11 cellular contexts compared by ENCODE assay signal in genomic region chr9:131545786-131546335, GRCh38. TPM values are rescaled to one million over a fixed set of nuclear protein-coding genes. Genes with fewer than 3 reads are reported as not detected.
DNase-seq lines count a peak whose midpoint lies in the region; ATAC-seq and TF ChIP-seq lines count a peak whose summit lies in the region.
"Had no signal": no experiment of that assay in that cellular context is flagged by ENCODE, and none has a peak within 500 bp of the region (broad histone marks: within the 10 kb centered on the region; RNA-seq: fewer than 3 reads in every experiment).

No MANE protein-coding gene starts in this region.

- TF ChIP-seq POLR2A in gastroesophageal sphincter (IDR thresholded peaks at IDR 0.05) = no peak

- H3K36me3 ChIP-seq in gastroesophageal sphincter = no peaks in the 10 kb centered on the region

- H3K4me3 ChIP-seq in gastroesophageal sphincter = peak overlapping the region in 1 of 2 donors; percentile 38

- intact Hi-C loops in posterior vena cava (cut with DNase I) = no loop called here

- TF ChIP-seq EP300 in Ishikawa (IDR thresholded peaks at IDR 0.05; ENCODE audit: borderline replicate concordance) (no peak), gastroesophageal sphincter (IDR thresholded peaks at IDR 0.05) (no peak)

- no peak for TF ChIP-seq RAD21 in Ishikawa (IDR thresholded peaks at IDR 0.05; ENCODE audit: low read depth)

- peaks cover 0 to 21% (median 8%) of the 10 kb centered on the region in 3 donors for H3K4me1 ChIP-seq in gastroesophageal sphincter

- no CpG with 5 or more reads among the region's 30 CpGs for WGBS in gastroesophageal sphincter (ENCODE audit: low coverage in 1 of 2), 2 donors

- peaks cover 57% of the 10 kb centered on the region for H3K27me3 ChIP-seq in gastroesophageal sphincter

- no peak overlapping the region for H3K27ac ChIP-seq in gastroesophageal sphincter

- peak; percentile 65 for DNase-seq in COLO668 (lab: John Stamatoyannopoulos, UW; ENCODE audit: unreplicated experiment)
- DNase-seq in posterior vena cava (ENCODE audit: low spot score) = peak; percentile 62
- no peak for DNase-seq in activated CD4-positive, CD25-positive, alpha-beta regulatory T cell (lab: John Stamatoyannopoulos, UW)
- DNase-seq: activated effector memory CD4-positive, alpha-beta T cell treated with Interleukin-2 at 50 U/mL for 16 hours; NCI-H524 treated with DMSO at 0.1 percent for 48 hours had no signal

- peaks cover 0 to 30% (median 0%) of the 10 kb centered on the region in 3 donors for H3K9me3 ChIP-seq in gastroesophageal sphincter

- no peak for TF ChIP-seq CTCF in gastroesophageal sphincter (IDR thresholded peaks at IDR 0.05)

- ATAC-seq in gastroesophageal sphincter (peak; percentile 10), HG02870 (IDR thresholded peaks at IDR 0.05; ENCODE audit: unreplicated experiment) (no peak), GM21528 (IDR thresholded peaks at IDR 0.05; ENCODE audit: low FRiP score, unreplicated experiment) (no peak)

TF ChIP-seq in Ishikawa, 13 proteins besides CTCF, POLR2A, EP300 and RAD21:
- 0 out of 2 replicates have a peak, but pooled peaks have one; percentile 23 for TF ChIP-seq TAF1 (IDR thresholded peaks at IDR 0.05; ENCODE audit: low read depth)
- peak; percentile 46; the same call in 1 of the 2 replicates for TF ChIP-seq ZBTB7A (IDR thresholded peaks at IDR 0.05; ENCODE audit: low read depth)
- no peak for TF ChIP-seq CEBPB (IDR thresholded peaks at IDR 0.05)

RNA-seq across cellular contexts. Expression of gene PRRT1B, which starts 0.5 kb away (rescaled TPM):
- total RNA-seq in gastroesophageal sphincter (not detected), posterior vena cava (not detected)
- total RNA-seq: Daoy, skeletal muscle tissue had no signal

RNA-seq across cellular contexts. Expression of gene UCK1, which starts 14.8 kb away (rescaled TPM):
- total RNA-seq in gastroesophageal sphincter (100 to 1,000 TPM in 1 of 4 donors, 10 to 100 TPM in 3; 46.8 to 125 (median 51.4) TPM), posterior vena cava (10 to 100 TPM; 16.8 to 18.8 TPM)

RNA-seq across cellular contexts. Expression of gene POMT1, which starts 43.1 kb away (rescaled TPM):
- 10 to 100 TPM; 19.9 to 39.7 (median 26.6) TPM for total RNA-seq in gastroesophageal sphincter
- total RNA-seq in posterior vena cava = 10 to 100 TPM; 18.2 to 22.8 TPM

Comparison
In these comparisons a context has a peak if more than half of its experiments do, and no peak if none do; other contexts are left out.
1. DNase-seq: peak in COLO668 (single experiment) and posterior vena cava (single experiment); none in activated CD4-positive, CD25-positive, alpha-beta regulatory T cell (0 of 4).